In genomic region chr16:81934711-81935110, GRCh38 we compare ENCODE assay signal across 5 cellular contexts.
DNase-seq lines count a peak whose midpoint lies in the region; ATAC-seq, FAIRE-seq and TF ChIP-seq lines count a peak whose summit lies in the region.
"Not testable (repeated sequence)": the region's sequence is repeated elsewhere in the genome, so short reads cannot be mapped to it uniquely, and the experiment has no call there.

No MANE protein-coding gene starts in this region.

- not testable (repeated sequence) for H3K4me3 ChIP-seq in K562

- not testable (repeated sequence) for H3K9ac ChIP-seq in K562 (ENCODE audit: insufficient read depth in 1 of 2, low read depth in 2 of 2, low read length in 2 of 2)

- not testable (repeated sequence) for H2AFZ ChIP-seq in K562 (ENCODE audit: low read depth, low read length)

- not testable (repeated sequence) for H3K27ac ChIP-seq in K562 (ENCODE audit: extremely low read depth, low read depth, low read length)

- not testable (repeated sequence) for H3K27me3 Mint-ChIP-seq in activated B cell treated with CpG ODN at 0.5 μM for 24 hours; natural killer cell (ENCODE audit: low read depth in 2 of 2)

- H3K79me2 ChIP-seq in K562 (ENCODE audit: control insufficient read depth, insufficient read depth, low read length), result not testable (repeated sequence)

- H3K4me2 ChIP-seq in K562 (ENCODE audit: insufficient read depth, low read length), result not testable (repeated sequence)

- not testable (repeated sequence) for H3K9me3 ChIP-seq in K562 (replicated peaks; ENCODE audit: control insufficient read depth, insufficient read depth, low read depth, low read length)

- POLR2A ChIA-PET in activated B cell treated with CpG ODN at 0.5 μM for 24 hours (lab: Charles Lee), result not testable (repeated sequence)
- POLR2A ChIA-PET in K562 (lab: Yijun Ruan, JAX), result interaction anchor here (0.9 kb wide), 1 partner anchor 12 kb away, joined by 4 read pairs; no protein-coding TSS in a partner anchor

- not testable (repeated sequence) for H4K20me1 ChIP-seq in K562 (replicated peaks; ENCODE audit: control insufficient read depth, insufficient read depth, low read length)

- H3K36me3 Mint-ChIP-seq in activated B cell treated with CpG ODN at 0.5 μM for 24 hours (ENCODE audit: low read depth) (peaks cover 95% of the 10 kb centered on the region), natural killer cell (peaks cover 26% of the 10 kb centered on the region)

- DNase-seq in GM12891 (ENCODE audit: insufficient read length, low spot score); activated B cell treated with CpG ODN at 0.5 μM for 24 hours; K562 (ENCODE audit: extremely low read depth in 1 of 4, low spot score in 3 of 4); natural killer cell: not testable (repeated sequence)
- DNase-seq in islet precursor cell, result peak; percentile 20

- ATAC-seq in activated B cell treated with CpG ODN at 0.5 μM for 24 hours (ENCODE audit: low read depth), result not testable (repeated sequence)
- ATAC-seq in K562 (peak; percentile 32; the same call in 2 of the 3 replicates), natural killer cell (peak in 2 of 3 donors; percentile 51 to 70)

- in situ Hi-C loops in K562 (cut with MboI), result loop anchor here (5.0 kb wide), 1 partner anchor 298 kb away; no protein-coding TSS in a partner anchor

- H3K36me3 ChIP-seq in K562 (ENCODE audit: control insufficient read depth, insufficient read depth, low read length), result not testable (repeated sequence)

- not testable (repeated sequence) for H3K9me1 ChIP-seq in K562 (ENCODE audit: control insufficient read depth, insufficient read depth, low read length)

- FAIRE-seq in GM12891 (lab: Jason Lieb, UNC); K562 (lab: Jason Lieb, UNC): not testable (repeated sequence)

- not testable (repeated sequence) for BruUV-seq in K562 (replicated peaks; lab: Mats Ljungman, UMichigan)

- TF ChIP-seq EP300 in K562 (IDR thresholded peaks at IDR 0.05; ENCODE audit: low read length), result not testable (repeated sequence)

- CTCF ChIA-PET in activated B cell treated with CpG ODN at 0.5 μM for 24 hours (lab: Charles Lee); K562 (lab: Yijun Ruan, JAX; ENCODE audit: low intra/inter-chr PET ratio): not testable (repeated sequence)

- TF ChIP-seq CTCF in activated B cell treated with CpG ODN at 0.5 μM for 24 hours (IDR thresholded peaks at IDR 0.05); K562 (IDR thresholded peaks at IDR 0.05 in 2 of 3, conservative IDR thresholded peaks at IDR 0.05 in 1 of 3; ENCODE audit: insufficient read depth in 2 of 3, low read depth in 1 of 3, low read length in 3 of 3); natural killer cell (IDR thresholded peaks at IDR 0.05): not testable (repeated sequence)

- H3K27ac Mint-ChIP-seq in activated B cell treated with CpG ODN at 0.5 μM for 24 hours (peak overlapping the region; percentile 65), natural killer cell (peak overlapping the region; percentile 57 to 71)

- TF ChIP-seq POLR2A in GM12891 (IDR thresholded peaks at IDR 0.05; ENCODE audit: low read depth, low read length), result 0 out of 2 replicates have a peak, but pooled peaks have one; percentile 10
- TF ChIP-seq POLR2A in K562 (conservative IDR thresholded peaks at IDR 0.05), result not testable (repeated sequence)

- not testable (repeated sequence) for TF ChIP-seq RAD21 in K562 (CRISPR knock-in tag; conservative IDR thresholded peaks at IDR 0.05 in 1 of 2, IDR thresholded peaks at IDR 0.05 in 1 of 2)

- H3K9me3 Mint-ChIP-seq in activated B cell treated with CpG ODN at 0.5 μM for 24 hours, natural killer cell: not testable (repeated sequence)

- intact Hi-C loops in activated B cell treated with CpG ODN at 0.5 μM for 24 hours (cut with micrococcal nuclease); natural killer cell (cut with micrococcal nuclease): not testable (repeated sequence)
- intact Hi-C loops in K562 (cut with micrococcal nuclease), result loop anchor here (5.0 kb wide), 1 partner anchor 42 kb away; no protein-coding TSS in a partner anchor

- not testable (repeated sequence) for H3K4me1 ChIP-seq in K562 (replicated peaks in 1 of 2; ENCODE audit: control insufficient read depth in 2 of 2, insufficient read depth in 2 of 2, low read length in 2 of 2)

- not testable (repeated sequence) for H3K4me1 Mint-ChIP-seq in activated B cell treated with CpG ODN at 0.5 μM for 24 hours
- peaks cover 13 to 30% of the 10 kb centered on the region in 2 donors for H3K4me1 Mint-ChIP-seq in natural killer cell

- H3K4me3 Mint-ChIP-seq in activated B cell treated with CpG ODN at 0.5 μM for 24 hours, natural killer cell: not testable (repeated sequence)

- WGBS in K562 (ENCODE audit: insufficient coverage, low coverage, missing lambda C conversion rate), result 13% methylated on average over 6 of the region's 6 CpGs

- H3K27me3 ChIP-seq in K562 (ENCODE audit: control insufficient read depth in 2 of 2, insufficient read depth in 2 of 2, low read length in 2 of 2), result peaks cover 16 to 44% of the 10 kb centered on the region in 2 experiments; a peak in 4 of 5 replicates

TF ChIP-seq in K562, 482 proteins besides CTCF, POLR2A, EP300 and RAD21:
- peak; percentile 69 for TF ChIP-seq CHD2 (IDR thresholded peaks at IDR 0.05; ENCODE audit: low read depth, low read length)
